In genomic region chr2:67612576-67612981, GRCh38 we compare ENCODE assay signal across 1 cellular context.
TF ChIP-seq lines count a peak whose summit lies in the region.

No MANE protein-coding gene starts in this region.

TF ChIP-seq in WTC11, 78 proteins besides CTCF, POLR2A, EP300 and RAD21 (continued from another document):
- TF ChIP-seq TEAD1 (CRISPR knock-in tag; IDR thresholded peaks at IDR 0.05) (no peak), ZNF317 (CRISPR knock-in tag; IDR thresholded peaks at IDR 0.05; ENCODE audit: borderline replicate concordance, low read depth) (no peak), ERG (CRISPR knock-in tag; IDR thresholded peaks at IDR 0.05) (no peak), TCF7 (CRISPR knock-in tag; IDR thresholded peaks at IDR 0.05; ENCODE audit: low read depth) (no peak), SOX15 (CRISPR knock-in tag; IDR thresholded peaks at IDR 0.05) (no peak)
- TF ChIP-seq, protein P1, sequence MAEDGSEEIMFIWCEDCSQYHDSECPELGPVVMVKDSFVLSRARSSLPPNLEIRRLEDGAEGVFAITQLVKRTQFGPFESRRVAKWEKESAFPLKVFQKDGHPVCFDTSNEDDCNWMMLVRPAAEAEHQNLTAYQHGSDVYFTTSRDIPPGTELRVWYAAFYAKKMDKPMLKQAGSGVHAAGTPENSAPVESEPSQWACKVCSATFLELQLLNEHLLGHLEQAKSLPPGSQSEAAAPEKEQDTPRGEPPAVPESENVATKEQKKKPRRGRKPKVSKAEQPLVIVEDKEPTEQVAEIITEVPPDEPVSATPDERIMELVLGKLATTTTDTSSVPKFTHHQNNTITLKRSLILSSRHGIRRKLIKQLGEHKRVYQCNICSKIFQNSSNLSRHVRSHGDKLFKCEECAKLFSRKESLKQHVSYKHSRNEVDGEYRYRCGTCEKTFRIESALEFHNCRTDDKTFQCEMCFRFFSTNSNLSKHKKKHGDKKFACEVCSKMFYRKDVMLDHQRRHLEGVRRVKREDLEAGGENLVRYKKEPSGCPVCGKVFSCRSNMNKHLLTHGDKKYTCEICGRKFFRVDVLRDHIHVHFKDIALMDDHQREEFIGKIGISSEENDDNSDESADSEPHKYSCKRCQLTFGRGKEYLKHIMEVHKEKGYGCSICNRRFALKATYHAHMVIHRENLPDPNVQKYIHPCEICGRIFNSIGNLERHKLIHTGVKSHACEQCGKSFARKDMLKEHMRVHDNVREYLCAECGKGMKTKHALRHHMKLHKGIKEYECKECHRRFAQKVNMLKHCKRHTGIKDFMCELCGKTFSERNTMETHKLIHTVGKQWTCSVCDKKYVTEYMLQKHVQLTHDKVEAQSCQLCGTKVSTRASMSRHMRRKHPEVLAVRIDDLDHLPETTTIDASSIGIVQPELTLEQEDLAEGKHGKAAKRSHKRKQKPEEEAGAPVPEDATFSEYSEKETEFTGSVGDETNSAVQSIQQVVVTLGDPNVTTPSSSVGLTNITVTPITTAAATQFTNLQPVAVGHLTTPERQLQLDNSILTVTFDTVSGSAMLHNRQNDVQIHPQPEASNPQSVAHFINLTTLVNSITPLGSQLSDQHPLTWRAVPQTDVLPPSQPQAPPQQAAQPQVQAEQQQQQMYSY (CRISPR knock-in tag; IDR thresholded peaks at IDR 0.05), result no peak
- TF ChIP-seq, protein P2, sequence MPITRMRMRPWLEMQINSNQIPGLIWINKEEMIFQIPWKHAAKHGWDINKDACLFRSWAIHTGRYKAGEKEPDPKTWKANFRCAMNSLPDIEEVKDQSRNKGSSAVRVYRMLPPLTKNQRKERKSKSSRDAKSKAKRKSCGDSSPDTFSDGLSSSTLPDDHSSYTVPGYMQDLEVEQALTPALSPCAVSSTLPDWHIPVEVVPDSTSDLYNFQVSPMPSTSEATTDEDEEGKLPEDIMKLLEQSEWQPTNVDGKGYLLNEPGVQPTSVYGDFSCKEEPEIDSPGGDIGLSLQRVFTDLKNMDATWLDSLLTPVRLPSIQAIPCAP (CRISPR knock-in tag; IDR thresholded peaks at IDR 0.05), result no peak
- TF ChIP-seq, protein P3, sequence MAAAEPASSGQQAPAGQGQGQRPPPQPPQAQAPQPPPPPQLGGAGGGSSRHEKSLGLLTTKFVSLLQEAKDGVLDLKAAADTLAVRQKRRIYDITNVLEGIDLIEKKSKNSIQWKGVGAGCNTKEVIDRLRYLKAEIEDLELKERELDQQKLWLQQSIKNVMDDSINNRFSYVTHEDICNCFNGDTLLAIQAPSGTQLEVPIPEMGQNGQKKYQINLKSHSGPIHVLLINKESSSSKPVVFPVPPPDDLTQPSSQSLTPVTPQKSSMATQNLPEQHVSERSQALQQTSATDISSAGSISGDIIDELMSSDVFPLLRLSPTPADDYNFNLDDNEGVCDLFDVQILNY (CRISPR knock-in tag; IDR thresholded peaks at IDR 0.05), result no peak
